In the genomic region with DNA sequence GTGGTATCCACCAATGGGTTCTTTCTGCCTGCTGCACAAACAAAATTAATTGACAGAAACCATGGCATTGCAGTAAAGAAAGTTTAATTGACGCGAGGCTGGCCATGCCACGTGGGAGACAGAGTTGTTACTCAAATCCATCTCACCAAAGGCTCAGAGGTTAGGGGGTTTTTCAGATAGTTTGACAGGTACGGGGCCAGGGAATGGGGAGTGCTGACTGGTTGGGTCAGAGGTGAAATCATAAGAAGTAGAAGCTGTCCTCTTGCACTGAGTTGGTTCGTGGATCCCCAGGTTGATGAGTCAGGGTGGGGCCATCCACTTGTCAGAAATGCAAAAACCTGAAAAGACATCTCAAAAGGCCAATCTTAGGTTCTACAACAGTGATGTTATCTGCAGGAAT, we compare ENCODE assay signal across 1 cellular context.
TF ChIP-seq lines count a peak whose summit lies in the region.

No MANE protein-coding gene starts in this region.

TF ChIP-seq in HepG2, 621 proteins besides CTCF, POLR2A, EP300 and RAD21:
- TF ChIP-seq, protein P1, sequence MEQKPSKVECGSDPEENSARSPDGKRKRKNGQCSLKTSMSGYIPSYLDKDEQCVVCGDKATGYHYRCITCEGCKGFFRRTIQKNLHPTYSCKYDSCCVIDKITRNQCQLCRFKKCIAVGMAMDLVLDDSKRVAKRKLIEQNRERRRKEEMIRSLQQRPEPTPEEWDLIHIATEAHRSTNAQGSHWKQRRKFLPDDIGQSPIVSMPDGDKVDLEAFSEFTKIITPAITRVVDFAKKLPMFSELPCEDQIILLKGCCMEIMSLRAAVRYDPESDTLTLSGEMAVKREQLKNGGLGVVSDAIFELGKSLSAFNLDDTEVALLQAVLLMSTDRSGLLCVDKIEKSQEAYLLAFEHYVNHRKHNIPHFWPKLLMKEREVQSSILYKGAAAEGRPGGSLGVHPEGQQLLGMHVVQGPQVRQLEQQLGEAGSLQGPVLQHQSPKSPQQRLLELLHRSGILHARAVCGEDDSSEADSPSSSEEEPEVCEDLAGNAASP (CRISPR knock-in tag; IDR thresholded peaks at IDR 0.05; ENCODE audit: borderline replicate concordance): no peak
- TF ChIP-seq POGZ (CRISPR knock-in tag; IDR thresholded peaks at IDR 0.05) (no peak), SAP130 (CRISPR knock-in tag; IDR thresholded peaks at IDR 0.05; ENCODE audit: low read depth) (0 out of 2 replicates have a peak, but pooled peaks have one; percentile 13)
- TF ChIP-seq, protein P2, sequence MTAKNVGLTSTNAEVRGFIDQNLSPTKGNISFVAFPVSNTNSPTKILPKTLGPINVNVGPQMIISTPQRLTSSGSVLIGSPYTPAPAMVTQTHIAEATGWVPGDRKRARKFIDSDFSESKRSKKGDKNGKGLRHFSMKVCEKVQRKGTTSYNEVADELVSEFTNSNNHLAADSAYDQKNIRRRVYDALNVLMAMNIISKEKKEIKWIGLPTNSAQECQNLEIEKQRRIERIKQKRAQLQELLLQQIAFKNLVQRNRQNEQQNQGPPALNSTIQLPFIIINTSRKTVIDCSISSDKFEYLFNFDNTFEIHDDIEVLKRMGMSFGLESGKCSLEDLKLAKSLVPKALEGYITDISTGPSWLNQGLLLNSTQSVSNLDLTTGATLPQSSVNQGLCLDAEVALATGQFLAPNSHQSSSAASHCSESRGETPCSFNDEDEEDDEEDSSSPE (CRISPR knock-in tag; IDR thresholded peaks at IDR 0.05): no peak
